Comparison of ENCODE assay signal across 8 cellular contexts in genomic region chr1:18501833-18502232, GRCh38. TPM values are rescaled to one million over a fixed set of nuclear protein-coding genes. Genes with fewer than 3 reads are reported as not detected.
"Had no signal": no experiment of that assay in that cellular context is flagged by ENCODE, and none has a peak within 500 bp of the region (broad histone marks: within the 10 kb centered on the region; RNA-seq: fewer than 3 reads in every experiment).

No MANE protein-coding gene starts in this region.

- FAIRE-seq: G401.6, GM12878, GM12891, GM12892, GM18507, GM19239 had no signal

- ATAC-seq: GM12878 had no signal

- DNase-seq: GDM1, GF-D8 had no signal

- H3K4me3 ChIP-seq: GM12878 had no signal

RNA-seq across cellular contexts. Expression of gene KLHDC7A, which starts 21.1 kb away (rescaled TPM):
- total RNA-seq: GM12878 had no signal
- polyA plus RNA-seq: GM12878 had no signal
